8 cellular contexts compared by ENCODE assay signal in genomic region chr19:58380037-58380735, GRCh38. TPM values are rescaled to one million over a fixed set of nuclear protein-coding genes. Genes with fewer than 3 reads are reported as not detected.
DNase-seq lines count a peak whose midpoint lies in the region; ATAC-seq and TF ChIP-seq lines count a peak whose summit lies in the region.

No MANE protein-coding gene starts in this region.

- H3K27ac ChIP-seq in ectodermal cell (ENCODE audit: insufficient read depth, low read depth, low read length, poor library complexity, severe bottlenecking) = peak overlapping the region; percentile 0

- H3K4me1 ChIP-seq in ectodermal cell (ENCODE audit: control insufficient read depth, insufficient read depth, low read length) = peaks cover 11% of the 10 kb centered on the region

- 9 to 10% methylated on average over 30 of the region's 30 CpGs for WGBS in ectodermal cell, 2 experiments

- H3K27me3 Mint-ChIP-seq in nephron (ENCODE audit: low read depth) = no peaks in the 10 kb centered on the region

- no peak for DNase-seq in GM06990 (ENCODE audit: extremely low read depth, insufficient read length)
- peak; percentile 21 for DNase-seq in M059J (ENCODE audit: low read depth)
- no peak for DNase-seq in H4 (ENCODE audit: low spot score)
- no peak for DNase-seq in activated CD4-positive, alpha-beta T cell treated with anti-CD3 and anti-CD28 coated beads for 4 hours

- no peaks in the 10 kb centered on the region for H3K27me3 ChIP-seq in GM06990 (replicated peaks; ENCODE audit: control insufficient read depth, insufficient read depth, low read length)
- no peaks in the 10 kb centered on the region for H3K27me3 ChIP-seq in ectodermal cell (ENCODE audit: control insufficient read depth, insufficient read depth, low read length, poor library complexity, severe bottlenecking)

- peaks cover 18% of the 10 kb centered on the region for H3K4me1 Mint-ChIP-seq in nephron

- H3K4me3 ChIP-seq in GM06990 (replicated peaks; ENCODE audit: low read depth, low read length) = peak overlapping the region; percentile 77
- H3K4me3 ChIP-seq in ectodermal cell (ENCODE audit: insufficient read depth, low read depth, low read length) = peak overlapping the region; percentile 67

- TF ChIP-seq CTCF in GM06990 (IDR thresholded peaks at IDR 0.05; ENCODE audit: insufficient read depth, low read length, poor library complexity, severe bottlenecking) (peak; percentile 18), nephron (IDR thresholded peaks at IDR 0.05; ENCODE audit: unreplicated experiment in 3 of 3) (no peak)

- H3K36me3 ChIP-seq in GM06990 (ENCODE audit: control insufficient read depth, insufficient read depth, low read length) = no peaks in the 10 kb centered on the region; the same call in 1 of the 2 replicates
- no peaks in the 10 kb centered on the region for H3K36me3 ChIP-seq in ectodermal cell (ENCODE audit: control insufficient read depth, insufficient read depth, low read length)

- ATAC-seq in HG03457 (IDR thresholded peaks at IDR 0.05; ENCODE audit: unreplicated experiment) = no peak
- ATAC-seq in activated CD4-positive, CD25-positive, alpha-beta regulatory T cell treated with anti-CD3 and anti-CD28 coated beads, Interleukin-2, amount 50 U/mL, for 24 hours = no peak

- H3K36me3 Mint-ChIP-seq in nephron (ENCODE audit: low read depth) = no peaks in the 10 kb centered on the region

- H3K9me3 ChIP-seq in ectodermal cell (ENCODE audit: control insufficient read depth, low read length) = no peaks in the 10 kb centered on the region

- H3K9me3 Mint-ChIP-seq in nephron = no peaks in the 10 kb centered on the region

- H3K27ac Mint-ChIP-seq in nephron = peak overlapping the region; percentile 89 to 98 (median 94)

- H3K4me3 Mint-ChIP-seq in nephron = peak overlapping the region; percentile 89 to 91 (median 90)

RNA-seq across cellular contexts. Expression of gene ZNF837, which starts 0.6 kb away (rescaled TPM):
- 0.34 and 3.4 TPM in 2 replicates for total RNA-seq in M059J (2014; rRNA removed; shearing (Covaris generic))
- 3.0 TPM for polyA plus RNA-seq in ectodermal cell (2013, experiment 1 of 4)
- 3.1 TPM for polyA plus RNA-seq in ectodermal cell (2013, experiment 2 of 4)
- 4.1 TPM for polyA plus RNA-seq in ectodermal cell (2013, experiment 3 of 4)
- polyA plus RNA-seq in ectodermal cell (2013, experiment 4 of 4) = 3.1 TPM
- total RNA-seq in H4 (2014; rRNA removed; shearing (Covaris generic)) = 1.4 and 1.9 TPM in 2 replicates

RNA-seq across cellular contexts. Expression of gene RPS5, which starts 6.9 kb away (rescaled TPM):
- 1,319 and 1,664 TPM in 2 replicates for total RNA-seq in M059J (2014; rRNA removed; shearing (Covaris generic))
- 1,611 TPM for polyA plus RNA-seq in ectodermal cell (2013, experiment 1 of 4)
- 1,629 TPM for polyA plus RNA-seq in ectodermal cell (2013, experiment 2 of 4)
- polyA plus RNA-seq in ectodermal cell (2013, experiment 3 of 4) = 1,522 TPM
- polyA plus RNA-seq in ectodermal cell (2013, experiment 4 of 4) = 1,529 TPM
- total RNA-seq in H4 (2014; rRNA removed; shearing (Covaris generic)) = 3,081 and 3,534 TPM in 2 replicates

RNA-seq across cellular contexts. Expression of gene RNF225, which starts 15.3 kb away (rescaled TPM):
- total RNA-seq in M059J (2014; rRNA removed; shearing (Covaris generic)) = not detected in 2 replicates
- polyA plus RNA-seq in ectodermal cell (2013, experiment 1 of 4) = not detected
- not detected for polyA plus RNA-seq in ectodermal cell (2013, experiment 2 of 4)
- polyA plus RNA-seq in ectodermal cell (2013, experiment 3 of 4) = not detected
- polyA plus RNA-seq in ectodermal cell (2013, experiment 4 of 4) = not detected
- total RNA-seq in H4 (2014; rRNA removed; shearing (Covaris generic)) = not detected in 2 replicates

RNA-seq across cellular contexts. Expression of gene ZNF497, which starts 17.6 kb away (rescaled TPM):
- total RNA-seq in M059J (2014; rRNA removed; shearing (Covaris generic)) = 0.54 and 1.5 TPM in 2 replicates
- polyA plus RNA-seq in ectodermal cell (2013, experiment 1 of 4) = 5.3 TPM
- polyA plus RNA-seq in ectodermal cell (2013, experiment 2 of 4) = 6.4 TPM
- polyA plus RNA-seq in ectodermal cell (2013, experiment 3 of 4) = 5.2 TPM
- 4.8 TPM for polyA plus RNA-seq in ectodermal cell (2013, experiment 4 of 4)
- total RNA-seq in H4 (2014; rRNA removed; shearing (Covaris generic)) = 1.6 and 5.1 TPM in 2 replicates

RNA-seq across cellular contexts. Expression of gene A1BG, which starts 26.9 kb away (rescaled TPM):
- 67.3 and 68.9 TPM in 2 replicates for total RNA-seq in M059J (2014; rRNA removed; shearing (Covaris generic))
- polyA plus RNA-seq in ectodermal cell (2013, experiment 1 of 4) = 10.3 TPM
- 9.8 TPM for polyA plus RNA-seq in ectodermal cell (2013, experiment 2 of 4)
- 16.8 TPM for polyA plus RNA-seq in ectodermal cell (2013, experiment 3 of 4)
- 13.0 TPM for polyA plus RNA-seq in ectodermal cell (2013, experiment 4 of 4)
- total RNA-seq in H4 (2014; rRNA removed; shearing (Covaris generic)) = 24.5 and 31.5 TPM in 2 replicates
